Comparison of ENCODE assay signal across 9 cellular contexts in the genomic region with DNA sequence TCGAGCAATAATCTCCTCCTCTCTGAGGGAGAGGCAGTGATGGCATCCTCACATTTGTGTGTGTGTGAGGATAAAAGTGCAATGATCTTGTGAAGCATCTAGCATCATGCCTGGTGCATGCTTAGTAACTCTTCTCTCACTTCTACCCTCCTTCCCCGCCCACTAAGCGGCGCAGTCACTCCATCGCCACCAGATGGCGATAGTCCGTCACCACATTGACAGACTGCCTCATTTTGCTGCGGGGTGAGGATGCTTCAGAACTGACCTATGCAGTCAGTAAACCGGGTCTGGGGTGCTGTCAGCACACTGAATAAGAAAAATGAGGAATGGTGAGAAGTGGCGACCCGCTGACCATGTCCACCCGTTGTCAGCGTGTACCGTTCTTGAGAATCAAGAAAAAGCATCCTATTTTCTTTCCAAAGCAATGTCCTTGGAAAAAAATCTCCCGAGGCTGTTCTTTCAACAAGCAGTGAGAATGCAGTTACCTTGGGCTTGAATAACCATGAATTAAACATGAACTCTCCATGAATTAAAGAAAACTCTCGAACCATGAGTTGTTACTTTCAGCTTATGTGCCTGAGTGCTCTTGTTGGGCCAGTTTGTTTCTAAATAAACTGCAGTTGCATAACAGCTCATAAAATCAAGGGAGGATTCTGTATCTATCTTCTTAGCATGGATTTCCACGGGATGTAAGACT. TPM values are rescaled to one million over a fixed set of nuclear protein-coding genes. Genes with fewer than 3 reads are reported as not detected.
DNase-seq lines count a peak whose midpoint lies in the region; ATAC-seq and TF ChIP-seq lines count a peak whose summit lies in the region.
"Had no signal": no experiment of that assay in that cellular context is flagged by ENCODE, and none has a peak within 500 bp of the region (broad histone marks: within the 10 kb centered on the region; RNA-seq: fewer than 3 reads in every experiment).

No MANE protein-coding gene starts in this region.

- peak; percentile 92 for ATAC-seq in CD8-positive, alpha-beta T cell
- ATAC-seq in GM19397 (IDR thresholded peaks at IDR 0.05; ENCODE audit: unreplicated experiment): peak; percentile 94
- peak; percentile 93 for ATAC-seq in HG03469 (IDR thresholded peaks at IDR 0.05; ENCODE audit: unreplicated experiment)
- ATAC-seq in memory B cell (ENCODE audit: low read depth): peak; percentile 97

- no peaks in the 10 kb centered on the region for H3K36me3 ChIP-seq in CD8-positive, alpha-beta T cell (ENCODE audit: insufficient read depth, low read length)

- no peaks in the 10 kb centered on the region for H3K9me3 Mint-ChIP-seq in CD8-positive, alpha-beta T cell
- H3K9me3 Mint-ChIP-seq in memory B cell: no peaks in the 10 kb centered on the region
- H3K9me3 Mint-ChIP-seq: T-helper 1 cell treated with Interleukin-12 subunit alpha and Interleukin-12 subunit beta and Interleukin-4 antibody, amounts not matched to agents 30 μg/mL and 1 μg/mL, for 36 hours had no signal

- intact Hi-C loops in CD8-positive, alpha-beta T cell (cut with DNase I, micrococcal nuclease): loop anchor here (1.0 to 5.0 kb wide), 10 partner anchors 19 to 1039 kb away; no protein-coding TSS in a partner anchor

- H3K9me3 ChIP-seq in CD8-positive, alpha-beta T cell (ENCODE audit: low read length): no peaks in the 10 kb centered on the region

- no peak overlapping the region for H3K27ac Mint-ChIP-seq in CD8-positive, alpha-beta T cell
- H3K27ac Mint-ChIP-seq in memory B cell: no peak overlapping the region
- H3K27ac Mint-ChIP-seq: T-helper 1 cell treated with Interleukin-12 subunit alpha and Interleukin-12 subunit beta and Interleukin-4 antibody, amounts not matched to agents 30 μg/mL and 1 μg/mL, for 36 hours had no signal

- H3K27me3 Mint-ChIP-seq in CD8-positive, alpha-beta T cell (ENCODE audit: low read depth): peaks cover 10% of the 10 kb centered on the region
- H3K27me3 Mint-ChIP-seq in memory B cell: peaks cover 10% of the 10 kb centered on the region

- H3K4me3 Mint-ChIP-seq in CD8-positive, alpha-beta T cell: no peak overlapping the region
- H3K4me3 Mint-ChIP-seq in memory B cell: no peak overlapping the region
- H3K4me3 Mint-ChIP-seq: T-helper 1 cell treated with Interleukin-12 subunit alpha and Interleukin-12 subunit beta and Interleukin-4 antibody, amounts not matched to agents 30 μg/mL and 1 μg/mL, for 36 hours had no signal

- H3K36me3 Mint-ChIP-seq in CD8-positive, alpha-beta T cell: no peaks in the 10 kb centered on the region
- H3K36me3 Mint-ChIP-seq in memory B cell: no peaks in the 10 kb centered on the region

- TF ChIP-seq CTCF in CD8-positive, alpha-beta T cell (IDR thresholded peaks at IDR 0.05): peak; percentile 95

- no peak overlapping the region for H3K27ac ChIP-seq in CD8-positive, alpha-beta T cell (ENCODE audit: low read depth, low read length)

- CTCF ChIA-PET in CD8-positive, alpha-beta T cell (lab: Charles Lee): interaction anchor here (0.6 to 3.4 kb wide), 26 partner anchors 8 to 1041 kb away, joined by 3 to 39 read pairs (median 4); no protein-coding TSS in a partner anchor

- POLR2A ChIA-PET in CD8-positive, alpha-beta T cell (lab: Charles Lee): interaction anchor here (0.5 to 1.4 kb wide), 2 partner anchors 37 to 328 kb away, joined by 3 read pairs; partner anchors contain the start of gene TMEM177

- peak; percentile 49 to 82 (median 67) for DNase-seq in CD8-positive, alpha-beta T cell
- DNase-seq in NCI-H82 (lab: John Stamatoyannopoulos, UW): peak; percentile 89
- peak; percentile 30 to 50 for DNase-seq in activated CD8-positive, alpha-beta memory T cell treated with anti-CD3 and anti-CD28 coated beads for 1 hour (ENCODE audit: extremely low read depth in 1 of 2, low read depth in 1 of 2)
- peak; percentile 47 for DNase-seq in effector CD8-positive, alpha-beta T cell (lab: John Stamatoyannopoulos, UW)
- DNase-seq in memory B cell (ENCODE audit: low spot score in 2 of 2): peak; percentile 59 to 72
- peak; percentile 41 to 46 for DNase-seq in stimulated activated CD8-positive, alpha-beta memory T cell treated with anti-CD3 and anti-CD28 coated beads, Interleukin-15, amount 100 ng/mL, for 4 hours (ENCODE audit: low read depth in 2 of 2)

- H3K27me3 ChIP-seq in CD8-positive, alpha-beta T cell (ENCODE audit: insufficient read depth, low read length): no peaks in the 10 kb centered on the region

- H3K4me1 Mint-ChIP-seq in CD8-positive, alpha-beta T cell (ENCODE audit: low read depth): peaks cover 2% of the 10 kb centered on the region
- H3K4me1 Mint-ChIP-seq in memory B cell: peaks cover 7% of the 10 kb centered on the region

- no peaks in the 10 kb centered on the region for H3K4me1 ChIP-seq in CD8-positive, alpha-beta T cell (ENCODE audit: insufficient read depth, low read length)

- no peak overlapping the region for H3K4me3 ChIP-seq in CD8-positive, alpha-beta T cell (ENCODE audit: low read depth, low read length)

RNA-seq across cellular contexts. Expression of gene TMEM177, which starts 37.3 kb away (rescaled TPM):
- total RNA-seq in CD8-positive, alpha-beta T cell: 1 to 10 TPM; 2.1 to 3.8 TPM
